8 cellular contexts compared by ENCODE assay signal in genomic region chr22:46613606-46613997, GRCh38. TPM values are rescaled to one million over a fixed set of nuclear protein-coding genes. Genes with fewer than 3 reads are reported as not detected.
DNase-seq lines count a peak whose midpoint lies in the region; ATAC-seq, FAIRE-seq and TF ChIP-seq lines count a peak whose summit lies in the region.

No MANE protein-coding gene starts in this region.

- DNase-seq in activated naive CD4-positive, alpha-beta T cell treated with Interleukin-2 at 50 U/mL for 16 hours = peak; percentile 6
- no peak for DNase-seq in activated naive CD4-positive, alpha-beta T cell (lab: John Stamatoyannopoulos, UW)
- no peak for DNase-seq in activated CD8-positive, alpha-beta memory T cell treated with anti-CD3 and anti-CD28 coated beads, Interleukin-2, amount 10 ng/mL, durations not matched to agents 7 days and 5 days
- DNase-seq in immature natural killer cell (no peak), transverse colon (peak; percentile 40), kidney (no peak)

- H3K36me3 Mint-ChIP-seq in activated CD8-positive, alpha-beta memory T cell treated with anti-CD3 and anti-CD28 coated beads, Interleukin-2, amount 10 ng/mL, durations not matched to agents 7 days and 5 days = no peaks in the 10 kb centered on the region
- no peaks in the 10 kb centered on the region for H3K36me3 Mint-ChIP-seq in immature natural killer cell

- 62% methylated on average over 9 of the region's 10 CpGs; no CpG with 5 or more reads in 1 of the 2 donors for WGBS in transverse colon (ENCODE audit: low coverage in 1 of 2), 2 donors

- intact Hi-C loops in transverse colon (cut with DNase I; ENCODE audit: low total_unique reads) = no loop called here
- intact Hi-C loops in kidney (cut with DNase I) = no loop called here

- H3K27ac ChIP-seq in transverse colon = peak overlapping the region; percentile 50 to 65 (median 62)
- H3K27ac ChIP-seq in kidney (ENCODE audit: low read depth in 2 of 2, low read length in 2 of 2) = no peak overlapping the region

- H3K9me3 ChIP-seq in transverse colon (no peaks in the 10 kb centered on the region), kidney (ENCODE audit: control insufficient read depth in 1 of 2, low read length in 2 of 2) (no peaks in the 10 kb centered on the region)

- TF ChIP-seq CTCF in transverse colon (IDR thresholded peaks at IDR 0.05) (no peak), kidney (IDR thresholded peaks at IDR 0.05; ENCODE audit: borderline replicate concordance, extremely low read depth, insufficient read depth) (no peak)

- TF ChIP-seq POLR2A in transverse colon (IDR thresholded peaks at IDR 0.05) = no peak

- peaks cover 34% of the 10 kb centered on the region for H3K4me1 Mint-ChIP-seq in activated CD8-positive, alpha-beta memory T cell treated with anti-CD3 and anti-CD28 coated beads, Interleukin-2, amount 10 ng/mL, durations not matched to agents 7 days and 5 days
- peaks cover 38 to 41% of the 10 kb centered on the region in 2 donors for H3K4me1 Mint-ChIP-seq in immature natural killer cell

- TF ChIP-seq EP300 in transverse colon (IDR thresholded peaks at IDR 0.05; ENCODE audit: low read depth) = no peak

- peak; percentile 12 for ATAC-seq in activated CD8-positive, alpha-beta memory T cell treated with anti-CD3 and anti-CD28 coated beads, Interleukin-2, amount 10 ng/mL, durations not matched to agents 7 days and 5 days
- ATAC-seq in GM21367 (IDR thresholded peaks at IDR 0.05; ENCODE audit: unreplicated experiment) (no peak), GM18517 (IDR thresholded peaks at IDR 0.05; ENCODE audit: unreplicated experiment) (no peak)

- in situ Hi-C loops in transverse colon (cut with MboI; ENCODE audit: low pct_ligation_motif_present in 1 of 4, low pct_unique_long_range_greater_than_20kb in 1 of 4, low sequenced_read_pairs in 3 of 4) = no loop called here

- H3K27ac Mint-ChIP-seq in activated CD8-positive, alpha-beta memory T cell treated with anti-CD3 and anti-CD28 coated beads, Interleukin-2, amount 10 ng/mL, durations not matched to agents 7 days and 5 days = peak overlapping the region; percentile 94
- H3K27ac Mint-ChIP-seq in immature natural killer cell = peak overlapping the region; percentile 90 to 95 (median 93)

- H3K4me3 ChIP-seq in transverse colon (peak overlapping the region in 1 of 4 donors; percentile 9), kidney (ENCODE audit: low read length in 2 of 2) (no peak overlapping the region)

- H3K36me3 ChIP-seq in transverse colon (no peaks in the 10 kb centered on the region), kidney (ENCODE audit: control insufficient read depth in 1 of 2, insufficient read depth in 2 of 2, low read length in 2 of 2) (no peaks in the 10 kb centered on the region)

- no peaks in the 10 kb centered on the region for H3K27me3 ChIP-seq in transverse colon

- no peak overlapping the region for H3K9ac ChIP-seq in kidney (ENCODE audit: low read length in 2 of 2)

- FAIRE-seq in kidney (lab: Jason Lieb, UNC) = no peak

- H3K9me3 Mint-ChIP-seq in activated CD8-positive, alpha-beta memory T cell treated with anti-CD3 and anti-CD28 coated beads, Interleukin-2, amount 10 ng/mL, durations not matched to agents 7 days and 5 days (ENCODE audit: low read depth) = no peaks in the 10 kb centered on the region
- no peaks in the 10 kb centered on the region for H3K9me3 Mint-ChIP-seq in immature natural killer cell

- no peaks in the 10 kb centered on the region for H3K27me3 Mint-ChIP-seq in activated CD8-positive, alpha-beta memory T cell treated with anti-CD3 and anti-CD28 coated beads, Interleukin-2, amount 10 ng/mL, durations not matched to agents 7 days and 5 days
- H3K27me3 Mint-ChIP-seq in immature natural killer cell (ENCODE audit: low read depth in 3 of 3) = peaks cover 3 to 10% (median 10%) of the 10 kb centered on the region in 3 donors

- peak overlapping the region; percentile 82 for H3K4me3 Mint-ChIP-seq in activated CD8-positive, alpha-beta memory T cell treated with anti-CD3 and anti-CD28 coated beads, Interleukin-2, amount 10 ng/mL, durations not matched to agents 7 days and 5 days
- H3K4me3 Mint-ChIP-seq in immature natural killer cell = peak overlapping the region; percentile 75 to 94 (median 89)

- CTCF ChIA-PET in activated CD8-positive, alpha-beta memory T cell treated with anti-CD3 and anti-CD28 coated beads, Interleukin-2, amount 10 ng/mL, durations not matched to agents 7 days and 5 days (lab: Charles Lee) = interaction anchor here (0.9 to 4.7 kb wide), 6 partner anchors 10 to 50 kb away, joined by 3 to 23 read pairs (median 4); no protein-coding TSS in a partner anchor

- H3K4me1 ChIP-seq in transverse colon (peaks cover 20 to 58% (median 49%) of the 10 kb centered on the region in 4 donors), kidney (ENCODE audit: control insufficient read depth in 1 of 2, insufficient read depth in 1 of 2, low read depth in 1 of 2, low read length in 2 of 2) (peaks cover 5 to 26% of the 10 kb centered on the region in 2 donors)

RNA-seq across cellular contexts. Expression of gene GRAMD4, which starts 6.6 kb away (rescaled TPM):
- total RNA-seq in activated CD8-positive, alpha-beta memory T cell treated with anti-CD3 and anti-CD28 coated beads, Interleukin-2, amount 10 ng/mL, durations not matched to agents 7 days and 5 days = 10 to 100 TPM; 35.4 to 44.6 TPM
- polyA plus RNA-seq in immature natural killer cell = 10 to 100 TPM in 1 of 3 donors, 1 to 10 TPM in 2; 3.5 to 23.0 (median 4.1) TPM
- total RNA-seq in transverse colon = 100 to 1,000 TPM; 146 to 981 (median 258) TPM
- total RNA-seq in kidney = 58.2 TPM
- polyA plus RNA-seq in kidney (ENCODE audit: insufficient read depth, low read depth, low replicate concordance) = 12.1 TPM

Comparison
In these comparisons a context has a peak if more than half of its experiments do, and no peak if none do; other contexts are left out.
1. DNase-seq: peak in activated naive CD4-positive, alpha-beta T cell treated with Interleukin-2 at 50 U/mL for 16 hours (single experiment) and transverse colon (single experiment); none in activated naive CD4-positive, alpha-beta T cell (0 of 4), activated CD8-positive, alpha-beta memory T cell treated with anti-CD3 and anti-CD28 coated beads, Interleukin-2, amount 10 ng/mL, durations not matched to agents 7 days and 5 days (single experiment), immature natural killer cell (0 of 3) and kidney (single experiment).
2. H3K27ac ChIP-seq: peak in transverse colon (4 of 4); none in kidney (0 of 2).